27 cellular contexts compared by ENCODE assay signal in genomic region chrX:86241547-86241946, GRCh38.
"Had no signal": no experiment of that assay in that cellular context is flagged by ENCODE, and none has a peak within 500 bp of the region (broad histone marks: within the 10 kb centered on the region; RNA-seq: fewer than 3 reads in every experiment).

No MANE protein-coding gene starts in this region.

- ATAC-seq: stimulated activated effector memory CD8-positive, alpha-beta T cell treated with anti-CD3 and anti-CD28 coated beads, Interleukin-12 subunit alpha, Interleukin-12 subunit beta, amount 100 ng/mL, for 72 hours; stimulated activated memory B cell treated with anti-CD40 and anti-IgM and Interleukin-4, amounts not matched to agents 10 μg/mL and 1 μg/mL and 100 μg/mL, for 72 hours; stimulated activated naive B cell treated with anti-CD40 and anti-IgM and Interleukin-4, amounts not matched to agents 10 μg/mL and 1 μg/mL and 100 μg/mL, for 72 hours; stimulated activated naive CD8-positive, alpha-beta T cell treated with anti-CD3 and anti-CD28 coated beads, Interleukin-15, amount 100 ng/mL, for 72 hours; stimulated activated naive CD8-positive, alpha-beta T cell treated with anti-CD3 and anti-CD28 coated beads, Interleukin-15, Interleukin-2, amounts not matched to agents 100 U/mL and 50 U/mL, for 24 hours; upper lobe of right lung had no signal

- H3K9me3 ChIP-seq: suprapubic skin, testis, thoracic aorta, thyroid gland, transverse colon, upper lobe of right lung, uterus had no signal

- DNase-seq: stimulated activated CD4-positive, alpha-beta T cell treated with anti-CD3 and anti-CD28 coated beads, Interleukin-2, amount 100 ng/mL, for 48 hours; stimulated activated CD4-positive, alpha-beta T cell treated with anti-CD3 and anti-CD28 coated beads, Interleukin-4, amount 100 ng/mL, for 1 hour; stimulated activated CD4-positive, alpha-beta T cell treated with anti-CD3 and anti-CD28 coated beads, Interleukin-4, amount 100 ng/mL, for 24 hours; stimulated activated CD4-positive, alpha-beta T cell treated with anti-CD3 and anti-CD28 coated beads, Interleukin-4, amount 100 ng/mL, for 4 hours; stimulated activated CD8-positive, alpha-beta memory T cell treated with anti-CD3 and anti-CD28 coated beads, Interleukin-4, amount 100 ng/mL, for 48 hours; stimulated activated naive B cell treated with anti-CD40 and anti-IgM and Interleukin-4, amounts not matched to agents 10 μg/mL and 1 μg/mL and 100 μg/mL, for 72 hours; stimulated activated naive CD4-positive, alpha-beta T cell; stimulated activated naive CD4-positive, alpha-beta T cell treated with Interleukin-2 at 50 U/mL for 16 hours; stimulated activated naive CD8-positive, alpha-beta T cell treated with anti-CD3 and anti-CD28 coated beads, Interleukin-15, amount 100 ng/mL, for 72 hours; stimulated activated naive CD8-positive, alpha-beta T cell treated with anti-CD3 and anti-CD28 coated beads, Interleukin-15, Interleukin-2, amounts not matched to agents 100 U/mL and 50 U/mL, for 24 hours; stomach; substantia nigra; testis; thyroid gland; tibial artery; transverse colon; trophoblast cell; upper lobe of left lung; upper lobe of right lung; uterus had no signal

- H3K4me3 ChIP-seq: stomach, suprapubic skin, testis, thoracic aorta, thyroid gland, tibial artery, tibial nerve, transverse colon, upper lobe of left lung, upper lobe of right lung, uterus, vagina had no signal

- H3K27me3 ChIP-seq: stomach, suprapubic skin, testis, thyroid gland, tibial artery, tibial nerve, transverse colon, upper lobe of left lung, upper lobe of right lung, uterus, vagina had no signal

- FAIRE-seq: urothelium cell line had no signal

- H3K4me1 ChIP-seq: stomach, suprapubic skin, testis, thyroid gland, tibial artery, tibial nerve, transverse colon, upper lobe of left lung, upper lobe of right lung, uterus, vagina had no signal

- H3K36me3 ChIP-seq: stomach, suprapubic skin, thoracic aorta, thyroid gland, tibial artery, tibial nerve, transverse colon, upper lobe of left lung, upper lobe of right lung, uterus, vagina had no signal

- H3K27ac ChIP-seq: stomach, suprapubic skin, testis, thoracic aorta, thyroid gland, tibial artery, tibial nerve, transverse colon, upper lobe of left lung, upper lobe of right lung, uterus, vagina had no signal
